In the genomic region with DNA sequence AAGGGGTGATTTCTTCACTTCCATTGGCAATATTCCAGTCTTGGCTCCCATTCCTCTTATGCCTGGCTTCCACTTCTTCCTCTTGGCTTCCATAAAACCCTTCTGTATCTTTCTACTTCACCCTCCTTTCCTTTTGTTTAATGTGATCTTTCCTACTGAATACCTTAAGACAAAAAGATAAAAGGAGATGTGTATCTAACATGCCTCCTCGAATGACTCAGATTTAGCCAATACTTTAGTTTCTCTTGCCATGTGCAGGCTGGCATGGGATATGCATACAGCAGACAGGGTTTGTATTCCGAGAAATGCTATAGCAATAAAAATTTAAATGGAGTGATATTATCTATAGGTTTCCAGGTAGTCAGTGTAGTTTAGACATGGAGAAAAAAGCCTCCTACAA, we compare ENCODE assay signal across 17 cellular contexts.
"Had no signal": no experiment of that assay in that cellular context is flagged by ENCODE, and none has a peak within 500 bp of the region (broad histone marks: within the 10 kb centered on the region; RNA-seq: fewer than 3 reads in every experiment).

No MANE protein-coding gene starts in this region.

- H3K27me3 Mint-ChIP-seq: stimulated activated memory B cell treated with anti-CD40 and anti-IgM and Interleukin-4, amounts not matched to agents 10 μg/mL and 1 μg/mL and 100 μg/mL, for 72 hours; stimulated activated naive CD8-positive, alpha-beta T cell treated with anti-CD3 and anti-CD28 coated beads, Interleukin-15, Interleukin-2, amounts not matched to agents 100 ng/mL and 50 ng/mL, for 24 hours had no signal

- H3K9me3 ChIP-seq: heart left ventricle, neutrophil, spleen, tibial artery, upper lobe of left lung, vagina had no signal

- H3K4me3 Mint-ChIP-seq: naive thymus-derived CD4-positive, alpha-beta T cell; stimulated activated memory B cell treated with anti-CD40 and anti-IgM and Interleukin-4, amounts not matched to agents 10 μg/mL and 1 μg/mL and 100 μg/mL, for 72 hours; stimulated activated naive CD8-positive, alpha-beta T cell treated with anti-CD3 and anti-CD28 coated beads, Interleukin-15, Interleukin-2, amounts not matched to agents 100 ng/mL and 50 ng/mL, for 24 hours had no signal

- H3K36me3 Mint-ChIP-seq: naive thymus-derived CD4-positive, alpha-beta T cell; stimulated activated memory B cell treated with anti-CD40 and anti-IgM and Interleukin-4, amounts not matched to agents 10 μg/mL and 1 μg/mL and 100 μg/mL, for 72 hours had no signal

- H3K27ac Mint-ChIP-seq: naive thymus-derived CD4-positive, alpha-beta T cell; stimulated activated memory B cell treated with anti-CD40 and anti-IgM and Interleukin-4, amounts not matched to agents 10 μg/mL and 1 μg/mL and 100 μg/mL, for 72 hours; stimulated activated naive CD8-positive, alpha-beta T cell treated with anti-CD3 and anti-CD28 coated beads, Interleukin-15, Interleukin-2, amounts not matched to agents 100 ng/mL and 50 ng/mL, for 24 hours had no signal

- H3K27me3 ChIP-seq: neutrophil, tibial artery, upper lobe of left lung, vagina had no signal

- H3K27ac ChIP-seq: heart left ventricle, neutrophil, spleen, tibial artery, upper lobe of left lung, vagina had no signal

- H3K36me3 ChIP-seq: heart left ventricle, neutrophil, spleen, tibial artery, upper lobe of left lung, vagina had no signal

- H3K4me1 ChIP-seq: spleen, tibial artery, upper lobe of left lung had no signal

- H3K4me3 ChIP-seq: heart left ventricle, spleen, tibial artery, upper lobe of left lung, vagina had no signal

- H3K9me3 Mint-ChIP-seq: stimulated activated memory B cell treated with anti-CD40 and anti-IgM and Interleukin-4, amounts not matched to agents 10 μg/mL and 1 μg/mL and 100 μg/mL, for 72 hours; stimulated activated naive CD8-positive, alpha-beta T cell treated with anti-CD3 and anti-CD28 coated beads, Interleukin-15, Interleukin-2, amounts not matched to agents 100 ng/mL and 50 ng/mL, for 24 hours had no signal

- H3K4me1 Mint-ChIP-seq: naive thymus-derived CD4-positive, alpha-beta T cell; stimulated activated memory B cell treated with anti-CD40 and anti-IgM and Interleukin-4, amounts not matched to agents 10 μg/mL and 1 μg/mL and 100 μg/mL, for 72 hours had no signal

- ATAC-seq: heart left ventricle; naive thymus-derived CD4-positive, alpha-beta T cell; sciatic nerve; stimulated activated memory B cell treated with anti-CD40 and anti-IgM and Interleukin-4, amounts not matched to agents 10 μg/mL and 1 μg/mL and 100 μg/mL, for 72 hours had no signal

- DNase-seq: dermis blood vessel endothelial cell; erythroblast; heart left ventricle; hippocampal formation; kidney glomerular epithelial cell; naive thymus-derived CD4-positive, alpha-beta T cell; spleen; stimulated activated CD4-positive, alpha-beta T cell treated with anti-CD3 and anti-CD28 coated beads, Interleukin-15, amount 100 ng/mL, for 24 hours; stimulated activated CD4-positive, alpha-beta T cell treated with anti-CD3 and anti-CD28 coated beads, Interleukin-1b, Interleukin-23, amount 100 ng/mL, for 48 hours; stimulated activated CD4-positive, alpha-beta T cell treated with anti-CD3 and anti-CD28 coated beads, Interleukin-4, amount 100 ng/mL, for 24 hours; tibial artery; upper lobe of left lung had no signal
